8 cellular contexts compared by ENCODE assay signal in genomic region chr20:33664085-33664761, GRCh38. TPM values are rescaled to one million over a fixed set of nuclear protein-coding genes. Genes with fewer than 3 reads are reported as not detected.
DNase-seq lines count a peak whose midpoint lies in the region; ATAC-seq and TF ChIP-seq lines count a peak whose summit lies in the region.

No MANE protein-coding gene starts in this region.

- no peak for TF ChIP-seq CTCF in suprapubic skin (IDR thresholded peaks at IDR 0.05)

- H3K27ac Mint-ChIP-seq in immature natural killer cell = peak overlapping the region; percentile 82 to 94 (median 92)

- peaks cover 50% of the 10 kb centered on the region for H3K4me1 ChIP-seq in suprapubic skin

- no peak for TF ChIP-seq POLR2A in suprapubic skin (IDR thresholded peaks at IDR 0.05)

- H3K9me3 Mint-ChIP-seq in activated T-cell treated with anti-CD3 and anti-CD28 coated beads, Interleukin-2, amount 50 U/mL, for 4 hours = no peaks in the 10 kb centered on the region
- H3K9me3 Mint-ChIP-seq in immature natural killer cell = no peaks in the 10 kb centered on the region

- peak overlapping the region; percentile 58 for H3K4me3 ChIP-seq in suprapubic skin

- DNase-seq in NCI-H748 (lab: John Stamatoyannopoulos, UW; ENCODE audit: unreplicated experiment) (peak; percentile 52), NCI-H748 treated with DMSO at 0.1 percent for 48 hours (lab: John Stamatoyannopoulos, UW) (no peak), immature natural killer cell (no peak), suprapubic skin (ENCODE audit: low spot score in 2 of 2) (no peak), kidney tubule cell (ENCODE audit: low spot score) (no peak), NCI-H187 (lab: John Stamatoyannopoulos, UW) (no peak), SK-N-DZ (ENCODE audit: low spot score) (no peak)
- DNase-seq in activated T-cell treated with anti-CD3 and anti-CD28 coated beads, Interleukin-2, amount 50 U/mL, for 4 hours = no peak

- peaks cover 30% of the 10 kb centered on the region for H3K4me1 Mint-ChIP-seq in activated T-cell treated with anti-CD3 and anti-CD28 coated beads, Interleukin-2, amount 50 U/mL, for 4 hours (ENCODE audit: low read depth)
- H3K4me1 Mint-ChIP-seq in immature natural killer cell = peaks cover 39 to 45% of the 10 kb centered on the region in 2 donors

- 48% methylated on average over 5 of the region's 9 CpGs for WGBS in suprapubic skin

- H3K36me3 ChIP-seq in suprapubic skin = peaks cover 10% of the 10 kb centered on the region

- no peaks in the 10 kb centered on the region for H3K27me3 ChIP-seq in suprapubic skin

- peak overlapping the region; percentile 74 for H3K27ac ChIP-seq in suprapubic skin

- H3K9me3 ChIP-seq in suprapubic skin = no peaks in the 10 kb centered on the region

- H3K36me3 Mint-ChIP-seq in activated T-cell treated with anti-CD3 and anti-CD28 coated beads, Interleukin-2, amount 50 U/mL, for 4 hours (ENCODE audit: insufficient read depth) = no peaks in the 10 kb centered on the region
- no peaks in the 10 kb centered on the region for H3K36me3 Mint-ChIP-seq in immature natural killer cell

- TF ChIP-seq EP300 in suprapubic skin (IDR thresholded peaks at IDR 0.05) = no peak

- no peaks in the 10 kb centered on the region for H3K27me3 Mint-ChIP-seq in activated T-cell treated with anti-CD3 and anti-CD28 coated beads, Interleukin-2, amount 50 U/mL, for 4 hours (ENCODE audit: low read depth)
- peaks cover 5 to 10% (median 7%) of the 10 kb centered on the region in 3 donors for H3K27me3 Mint-ChIP-seq in immature natural killer cell (ENCODE audit: low read depth in 3 of 3)

- H3K4me3 Mint-ChIP-seq in activated T-cell treated with anti-CD3 and anti-CD28 coated beads, Interleukin-2, amount 50 U/mL, for 4 hours = peak overlapping the region; percentile 84
- H3K4me3 Mint-ChIP-seq in immature natural killer cell = peak overlapping the region; percentile 76 to 87 (median 85)

- ATAC-seq in activated T-cell treated with anti-CD3 and anti-CD28 coated beads, Interleukin-2, amount 50 U/mL, for 4 hours = no peak

RNA-seq across cellular contexts. Expression of gene C20orf144, which starts 2.1 kb away (rescaled TPM):
- under 1 TPM; 0.11 to 0.38 (median 0.20) TPM for total RNA-seq in activated T-cell treated with anti-CD3 and anti-CD28 coated beads, Interleukin-2, amount 50 U/mL, for 4 hours
- polyA plus RNA-seq in immature natural killer cell = under 1 TPM in 2 of 3 donors, not detected in 1; 0.13 to 0.22 TPM
- not detected for total RNA-seq in suprapubic skin
- polyA plus RNA-seq in SK-N-DZ (2014; cell fraction: cytosol; rRNA removed) = 0.09 and 0.85 TPM in 2 replicates
- polyA plus RNA-seq in SK-N-DZ (2014; cell fraction: nucleus; rRNA removed) = not detected in 2 replicates

RNA-seq across cellular contexts. Expression of gene ACTL10, which starts 2.5 kb away (rescaled TPM):
- 1 to 10 TPM; 5.0 to 7.6 (median 6.9) TPM for total RNA-seq in activated T-cell treated with anti-CD3 and anti-CD28 coated beads, Interleukin-2, amount 50 U/mL, for 4 hours
- polyA plus RNA-seq in immature natural killer cell = 1 to 10 TPM; 3.4 to 7.0 (median 3.9) TPM
- total RNA-seq in suprapubic skin = 1 to 10 TPM; 1.3 to 4.9 (median 3.0) TPM
- polyA plus RNA-seq in SK-N-DZ (2014; cell fraction: cytosol; rRNA removed) = 0.80 and 1.2 TPM in 2 replicates
- 0.43 and 0.94 TPM in 2 replicates for polyA plus RNA-seq in SK-N-DZ (2014; cell fraction: nucleus; rRNA removed)

RNA-seq across cellular contexts. Expression of gene NECAB3, which starts 10.0 kb away (rescaled TPM):
- 10 to 100 TPM in 1 of 3 donors, 1 to 10 TPM in 2; 8.0 to 11.8 (median 9.7) TPM for total RNA-seq in activated T-cell treated with anti-CD3 and anti-CD28 coated beads, Interleukin-2, amount 50 U/mL, for 4 hours
- polyA plus RNA-seq in immature natural killer cell = 1 to 10 TPM; 2.5 to 3.8 (median 2.9) TPM
- 10 to 100 TPM; 19.9 to 37.5 (median 22.1) TPM for total RNA-seq in suprapubic skin
- 83.8 and 101 TPM in 2 replicates for polyA plus RNA-seq in SK-N-DZ (2014; cell fraction: cytosol; rRNA removed)
- 281 and 314 TPM in 2 replicates for polyA plus RNA-seq in SK-N-DZ (2014; cell fraction: nucleus; rRNA removed)

RNA-seq across cellular contexts. Expression of gene E2F1, which starts 22.0 kb away (rescaled TPM):
- total RNA-seq in activated T-cell treated with anti-CD3 and anti-CD28 coated beads, Interleukin-2, amount 50 U/mL, for 4 hours = 10 to 100 TPM; 57.5 to 60.2 (median 57.6) TPM
- polyA plus RNA-seq in immature natural killer cell = 1 to 10 TPM; 1.5 to 2.5 (median 1.8) TPM
- total RNA-seq in suprapubic skin = 1 to 10 TPM; 3.5 to 5.6 (median 4.6) TPM
- 217 and 226 TPM in 2 replicates for polyA plus RNA-seq in SK-N-DZ (2014; cell fraction: cytosol; rRNA removed)
- 524 and 528 TPM in 2 replicates for polyA plus RNA-seq in SK-N-DZ (2014; cell fraction: nucleus; rRNA removed)

RNA-seq across cellular contexts. Expression of gene PXMP4, which starts 55.9 kb away (rescaled TPM):
- 1 to 10 TPM; 4.2 to 4.9 (median 4.4) TPM for total RNA-seq in activated T-cell treated with anti-CD3 and anti-CD28 coated beads, Interleukin-2, amount 50 U/mL, for 4 hours
- polyA plus RNA-seq in immature natural killer cell = 10 to 100 TPM in 2 of 3 donors, 1 to 10 TPM in 1; 6.8 to 16.6 (median 14.1) TPM
- total RNA-seq in suprapubic skin = 10 to 100 TPM in 3 of 4 donors, 1 to 10 TPM in 1; 8.7 to 32.4 (median 24.3) TPM
- 23.8 and 29.7 TPM in 2 replicates for polyA plus RNA-seq in SK-N-DZ (2014; cell fraction: cytosol; rRNA removed)
- 10.2 and 12.1 TPM in 2 replicates for polyA plus RNA-seq in SK-N-DZ (2014; cell fraction: nucleus; rRNA removed)
